In genomic region chr9:83966209-83966582, GRCh38 we compare ENCODE assay signal across 13 cellular contexts. TPM values are rescaled to one million over a fixed set of nuclear protein-coding genes. Genes with fewer than 3 reads are reported as not detected.
DNase-seq lines count a peak whose midpoint lies in the region; ATAC-seq and TF ChIP-seq lines count a peak whose summit lies in the region.
"Had no signal": no experiment of that assay in that cellular context is flagged by ENCODE, and none has a peak within 500 bp of the region (broad histone marks: within the 10 kb centered on the region; RNA-seq: fewer than 3 reads in every experiment).

No MANE protein-coding gene starts in this region.

- H3K36me3 ChIP-seq in right atrium auricular region = peaks cover 29% of the 10 kb centered on the region

- H3K9me3 Mint-ChIP-seq in immature natural killer cell = no peaks in the 10 kb centered on the region
- no peaks in the 10 kb centered on the region for H3K9me3 Mint-ChIP-seq in stimulated activated memory B cell treated with anti-CD40 and anti-IgM and Interleukin-4, amounts not matched to agents 10 μg/mL and 1 μg/mL and 100 μg/mL, for 72 hours

- TF ChIP-seq CTCF in right atrium auricular region (IDR thresholded peaks at IDR 0.05) = no peak

- H3K27ac ChIP-seq in right atrium auricular region = no peak overlapping the region
- H3K27ac ChIP-seq: breast epithelium had no signal

- peak overlapping the region; percentile 60 for H3K4me3 Mint-ChIP-seq in T-helper 17 cell
- H3K4me3 Mint-ChIP-seq in immature natural killer cell = no peak overlapping the region
- no peak overlapping the region for H3K4me3 Mint-ChIP-seq in stimulated activated memory B cell treated with anti-CD40 and anti-IgM and Interleukin-4, amounts not matched to agents 10 μg/mL and 1 μg/mL and 100 μg/mL, for 72 hours

- H3K4me1 Mint-ChIP-seq in T-helper 17 cell (peaks cover 18% of the 10 kb centered on the region), immature natural killer cell (peaks cover 4 to 29% of the 10 kb centered on the region in 2 donors)
- peaks cover 8% of the 10 kb centered on the region for H3K4me1 Mint-ChIP-seq in stimulated activated memory B cell treated with anti-CD40 and anti-IgM and Interleukin-4, amounts not matched to agents 10 μg/mL and 1 μg/mL and 100 μg/mL, for 72 hours

- no peak overlapping the region for H3K4me3 ChIP-seq in right atrium auricular region
- H3K4me3 ChIP-seq: breast epithelium had no signal

- intact Hi-C loops in Right ventricle myocardium inferior (cut with DNase I) = no loop called here

- DNase-seq in Right ventricle myocardium inferior (ENCODE audit: missing footprints) (no peak), right atrium auricular region (ENCODE audit: low spot score) (no peak), T-helper 17 cell (no peak), immature natural killer cell (no peak), NCI-H128 (lab: John Stamatoyannopoulos, UW; ENCODE audit: unreplicated experiment) (no peak), SK-N-DZ (ENCODE audit: low spot score) (no peak)
- DNase-seq: activated CD8-positive, alpha-beta memory T cell treated with anti-CD3 and anti-CD28 coated beads, Interleukin-2, amount 50 U/mL, for 4 hours; C1 segment of cervical spinal cord; NCI-H1694 treated with DMSO at 0.1 percent for 48 hours; T-helper 9 cell had no signal

- H3K4me1 ChIP-seq in right atrium auricular region = peaks cover 0 to 3% of the 10 kb centered on the region in 2 donors
- H3K4me1 ChIP-seq: breast epithelium had no signal

- H3K9me3 ChIP-seq in right atrium auricular region = no peaks in the 10 kb centered on the region
- H3K9me3 ChIP-seq in T-helper 17 cell (ENCODE audit: control insufficient read depth, low read length, poor library complexity, severe bottlenecking) = no peaks in the 10 kb centered on the region
- H3K9me3 ChIP-seq: breast epithelium had no signal

- peak overlapping the region; percentile 78 for H3K27ac Mint-ChIP-seq in T-helper 17 cell
- peak overlapping the region in 5 of 6 donors; percentile 33 to 81 (median 66) for H3K27ac Mint-ChIP-seq in immature natural killer cell
- H3K27ac Mint-ChIP-seq in stimulated activated memory B cell treated with anti-CD40 and anti-IgM and Interleukin-4, amounts not matched to agents 10 μg/mL and 1 μg/mL and 100 μg/mL, for 72 hours = peak overlapping the region; percentile 69

- peaks cover 6% of the 10 kb centered on the region for H3K36me3 Mint-ChIP-seq in T-helper 17 cell (ENCODE audit: low read depth)
- H3K36me3 Mint-ChIP-seq in immature natural killer cell = peaks cover 17 to 40% (median 27%) of the 10 kb centered on the region in 3 donors
- peaks cover 39% of the 10 kb centered on the region for H3K36me3 Mint-ChIP-seq in stimulated activated memory B cell treated with anti-CD40 and anti-IgM and Interleukin-4, amounts not matched to agents 10 μg/mL and 1 μg/mL and 100 μg/mL, for 72 hours

- no peaks in the 10 kb centered on the region for H3K27me3 ChIP-seq in right atrium auricular region
- H3K27me3 ChIP-seq: breast epithelium had no signal

- ATAC-seq in Right ventricle myocardium inferior = peak; percentile 14
- ATAC-seq in T-helper 17 cell = peak; percentile 20
- ATAC-seq in stimulated activated memory B cell treated with anti-CD40 and anti-IgM and Interleukin-4, amounts not matched to agents 10 μg/mL and 1 μg/mL and 100 μg/mL, for 72 hours = no peak
- no peak for ATAC-seq in GM19023 (IDR thresholded peaks at IDR 0.05; ENCODE audit: unreplicated experiment)

- no peaks in the 10 kb centered on the region for H3K27me3 Mint-ChIP-seq in T-helper 17 cell
- H3K27me3 Mint-ChIP-seq in immature natural killer cell (ENCODE audit: low read depth in 3 of 3) = peaks cover 2 to 18% (median 14%) of the 10 kb centered on the region in 3 donors
- no peaks in the 10 kb centered on the region for H3K27me3 Mint-ChIP-seq in stimulated activated memory B cell treated with anti-CD40 and anti-IgM and Interleukin-4, amounts not matched to agents 10 μg/mL and 1 μg/mL and 100 μg/mL, for 72 hours

RNA-seq across cellular contexts. Expression of gene HNRNPK, which starts 13.8 kb away (rescaled TPM):
- total RNA-seq in Right ventricle myocardium inferior (277 TPM), right atrium auricular region (100 to 1,000 TPM; 273 to 345 TPM), T-helper 17 cell (100 to 1,000 TPM; 612 to 613 TPM)
- 1,000 to 10,000 TPM in 1 of 3 donors, 100 to 1,000 TPM in 2; 752 to 1,158 (median 931) TPM for polyA plus RNA-seq in immature natural killer cell
- polyA plus RNA-seq in SK-N-DZ (2014; cell fraction: cytosol; rRNA removed) = 667 and 689 TPM in 2 replicates
- 474 and 537 TPM in 2 replicates for polyA plus RNA-seq in SK-N-DZ (2014; cell fraction: nucleus; rRNA removed)

RNA-seq across cellular contexts. Expression of gene RMI1, which starts 14.4 kb away (rescaled TPM):
- total RNA-seq in Right ventricle myocardium inferior (7.3 TPM), right atrium auricular region (1 to 10 TPM; 2.1 to 3.1 TPM), T-helper 17 cell (1 to 10 TPM in 1 of 2 donors, under 1 TPM in 1; 0.89 to 2.7 TPM)
- polyA plus RNA-seq in immature natural killer cell = 1 to 10 TPM; 4.5 to 7.4 (median 4.9) TPM
- 6.7 and 8.1 TPM in 2 replicates for polyA plus RNA-seq in SK-N-DZ (2014; cell fraction: cytosol; rRNA removed)
- 7.0 and 15.6 TPM in 2 replicates for polyA plus RNA-seq in SK-N-DZ (2014; cell fraction: nucleus; rRNA removed)

RNA-seq across cellular contexts. Expression of gene KIF27, which starts 45.0 kb away (rescaled TPM):
- total RNA-seq in Right ventricle myocardium inferior = 3.4 TPM
- total RNA-seq in right atrium auricular region = 1 to 10 TPM; 4.3 to 4.6 TPM
- total RNA-seq in T-helper 17 cell = 1 to 10 TPM; 4.9 to 7.2 TPM
- polyA plus RNA-seq in immature natural killer cell = 1 to 10 TPM; 1.5 to 1.8 (median 1.8) TPM
- polyA plus RNA-seq in SK-N-DZ (2014; cell fraction: cytosol; rRNA removed) = 2.5 and 3.1 TPM in 2 replicates
- 6.6 and 6.9 TPM in 2 replicates for polyA plus RNA-seq in SK-N-DZ (2014; cell fraction: nucleus; rRNA removed)

Comparison
In these comparisons a context has a peak if more than half of its experiments do, and no peak if none do; other contexts are left out.
1. ATAC-seq: peak in Right ventricle myocardium inferior (single experiment) and T-helper 17 cell (single experiment); none in stimulated activated memory B cell treated with anti-CD40 and anti-IgM and Interleukin-4, amounts not matched to agents 10 μg/mL and 1 μg/mL and 100 μg/mL, for 72 hours (single experiment) and GM19023 (single experiment).
2. Peak in every context shown above with its lines, with median percentiles within 50 percentile points of each other: H3K27ac Mint-ChIP-seq.